6 cellular contexts compared by ENCODE assay signal in the genomic region with DNA sequence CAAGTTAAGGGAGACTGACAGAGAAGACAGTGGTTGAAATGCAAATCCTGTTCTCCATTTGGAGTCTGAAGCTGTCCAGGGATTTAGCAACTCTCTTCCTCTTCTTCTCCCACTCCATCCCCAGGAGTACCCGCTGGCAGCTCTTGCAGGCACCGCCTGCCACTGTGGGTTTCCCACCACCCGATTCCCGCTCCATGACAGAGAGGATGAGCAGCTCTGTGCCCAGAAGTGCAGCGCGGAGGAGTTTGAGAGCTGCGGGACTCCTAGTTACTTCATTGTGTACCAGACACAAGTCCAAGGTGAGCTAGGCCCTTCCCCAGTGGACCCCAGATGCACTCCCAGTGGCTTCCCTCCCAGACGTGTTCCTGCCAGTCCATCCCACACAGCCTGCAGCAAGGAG.
"Had no signal": no experiment of that assay in that cellular context is flagged by ENCODE, and none has a peak within 500 bp of the region (broad histone marks: within the 10 kb centered on the region; RNA-seq: fewer than 3 reads in every experiment).

No MANE protein-coding gene starts in this region.

- H3K4me3 ChIP-seq: K562 had no signal

- DNase-seq: IMR-90, KBM-7, KG1 had no signal

- H3K27ac ChIP-seq: HL-60, KMS-11 had no signal

- H3K4me2 ChIP-seq: KMS-11 had no signal
